In genomic region chr17:82863941-82864720, GRCh38 we compare ENCODE assay signal across 8 cellular contexts. TPM values are rescaled to one million over a fixed set of nuclear protein-coding genes. Genes with fewer than 3 reads are reported as not detected.
DNase-seq lines count a peak whose midpoint lies in the region; TF ChIP-seq lines count a peak whose summit lies in the region.

No MANE protein-coding gene starts in this region.

- peak overlapping the region; percentile 70 for H2BK120ac ChIP-seq in trophoblast cell (ENCODE audit: insufficient read depth, low read length, poor library complexity)

- H3K79me1 ChIP-seq in trophoblast cell (ENCODE audit: low read length): peaks cover 43% of the 10 kb centered on the region

- no peak overlapping the region for H2BK5ac ChIP-seq in trophoblast cell (ENCODE audit: low read depth, low read length, poor library complexity)

- DNase-seq in HCEC 1CT (peak; percentile 76), MV-4-11 (lab: John Stamatoyannopoulos, UW) (peak; percentile 96), dedifferentiated amniotic fluid mesenchymal stem cell (ENCODE audit: extremely low spot score) (peak; percentile 19), trophoblast cell (peak in 1 of 2 donors; percentile 42), SKM-1 (lab: John Stamatoyannopoulos, UW; ENCODE audit: unreplicated experiment) (no peak), iPS-NIHi7 (ENCODE audit: extremely low spot score) (no peak)
- DNase-seq in activated CD4-positive, alpha-beta T cell treated with anti-CD3 and anti-CD28 coated beads for 48 hours: peak; percentile 88

- H4K8ac ChIP-seq in trophoblast cell (ENCODE audit: low read depth, low read length): no peak overlapping the region

- H3K4me2 ChIP-seq in trophoblast cell (ENCODE audit: low read length): peak overlapping the region; percentile 11

- no peak overlapping the region for H3K4ac ChIP-seq in trophoblast cell (ENCODE audit: low read depth, low read length)

- no peak overlapping the region for H2AFZ ChIP-seq in trophoblast cell (ENCODE audit: insufficient read depth, low read length, poor library complexity)

- peak overlapping the region; percentile 41 for H4K91ac ChIP-seq in trophoblast cell (ENCODE audit: low read depth, low read length)

- peak overlapping the region; percentile 66 for H3K18ac ChIP-seq in trophoblast cell (ENCODE audit: low read length)

- no CpG with 5 or more reads among the region's 19 CpGs for WGBS in trophoblast cell (ENCODE audit: extremely low coverage, insufficient coverage, insufficient read length)

- H3K9me3 ChIP-seq in trophoblast cell (ENCODE audit: insufficient read depth, low read depth, low read length): peaks cover 3% of the 10 kb centered on the region

- peak overlapping the region; percentile 67 for H2AK5ac ChIP-seq in trophoblast cell (ENCODE audit: low read length)

- H3K4me1 ChIP-seq in trophoblast cell (ENCODE audit: control insufficient read depth in 1 of 2, insufficient read depth in 2 of 2, low read length in 2 of 2): peaks cover 64 to 66% of the 10 kb centered on the region in 2 experiments

- H3K4me3 ChIP-seq in GM12875 (ENCODE audit: low read depth, low read length): peak overlapping the region; percentile 35
- no peak overlapping the region for H3K4me3 ChIP-seq in trophoblast cell (ENCODE audit: low read depth, low read length)

- H3K79me2 ChIP-seq in trophoblast cell (ENCODE audit: control insufficient read depth, insufficient read depth, low read length, poor library complexity): peaks cover 13% of the 10 kb centered on the region

- H4K12ac ChIP-seq in trophoblast cell (ENCODE audit: low read depth, low read length): no peak overlapping the region

- no peak for TF ChIP-seq CTCF in GM12875 (IDR thresholded peaks at IDR 0.05; ENCODE audit: borderline replicate concordance, insufficient read depth, low read depth, low read length)

- H3K36me3 ChIP-seq in trophoblast cell (ENCODE audit: control insufficient read depth in 1 of 2, insufficient read depth in 2 of 2, low read length in 2 of 2): no peaks in the 10 kb centered on the region

- no peaks in the 10 kb centered on the region for H3K27me3 ChIP-seq in trophoblast cell (ENCODE audit: insufficient read depth, low read length)

- H3K14ac ChIP-seq in trophoblast cell (ENCODE audit: low read length): peak overlapping the region; percentile 56

- H3K9ac ChIP-seq in trophoblast cell (ENCODE audit: low read length): no peak overlapping the region

- H2BK12ac ChIP-seq in trophoblast cell (ENCODE audit: low read length): peak overlapping the region; percentile 37

- no peak overlapping the region for H3K23ac ChIP-seq in trophoblast cell (ENCODE audit: low read length)

- peak overlapping the region; percentile 6 for H3K27ac ChIP-seq in trophoblast cell (ENCODE audit: low read depth, low read length)

RNA-seq across cellular contexts. Expression of gene ZNF750, which starts 24.3 kb away (rescaled TPM):
- 28.8 and 29.8 TPM in 2 replicates for polyA plus RNA-seq in trophoblast cell (2013)

Comparison
In these comparisons a context has a peak if more than half of its experiments do, and no peak if none do; other contexts are left out.
1. DNase-seq: peak in HCEC 1CT (single experiment), MV-4-11 (single experiment), activated CD4-positive, alpha-beta T cell treated with anti-CD3 and anti-CD28 coated beads for 48 hours (single experiment) and dedifferentiated amniotic fluid mesenchymal stem cell (single experiment); none in SKM-1 (single experiment) and iPS-NIHi7 (single experiment).